In genomic region chr10:63697956-63698814, GRCh38 we compare ENCODE assay signal across 11 cellular contexts.
A peak's percentile ranks its signal among the peaks of the same experiment; 100 is the strongest.
DNase-seq lines count a peak whose midpoint lies in the region; ATAC-seq and TF ChIP-seq lines count a peak whose summit lies in the region.
"Had no signal": no experiment of that assay in that cellular context is flagged by ENCODE, and none has a peak within 500 bp of the region (broad histone marks: within the 10 kb centered on the region; RNA-seq: fewer than 3 reads in every experiment).

No MANE protein-coding gene starts in this region.

- peaks cover 20% of the 10 kb centered on the region for H3F3A ChIP-seq in PC-9 (ENCODE audit: insufficient read depth, low read depth)

- peaks cover 30% of the 10 kb centered on the region for H3K4me1 ChIP-seq in PC-9 (replicated peaks; ENCODE audit: insufficient read depth)
- peaks cover 10 to 52% (median 39%) of the 10 kb centered on the region in 4 donors for H3K4me1 ChIP-seq in stomach

- H3K4me2 ChIP-seq in PC-9: no peak overlapping the region

- H3K9me3 ChIP-seq in PC-9 (ENCODE audit: insufficient read depth, low read depth) (no peaks in the 10 kb centered on the region), stomach (no peaks in the 10 kb centered on the region)

- no peak for TF ChIP-seq EP300 in stomach (IDR thresholded peaks at IDR 0.05)

- no peak for TF ChIP-seq POLR2A in stomach (IDR thresholded peaks at IDR 0.05)

- ATAC-seq in HG02938 (IDR thresholded peaks at IDR 0.05; ENCODE audit: unreplicated experiment): peak; percentile 61
- no peak for ATAC-seq in activated CD4-positive, CD25-positive, alpha-beta regulatory T cell treated with anti-CD3 and anti-CD28 coated beads, Interleukin-2, amount 50 U/mL, for 24 hours

- POLR2A ChIA-PET in PC-9 (lab: Charles Lee; ENCODE audit: unreplicated experiment): no interaction called here

- H3K4me3 ChIP-seq in PC-9 (no peak overlapping the region), stomach (no peak overlapping the region)

- intact Hi-C loops in PC-9 (cut with micrococcal nuclease; ENCODE audit: unreplicated experiment) (no loop called here), stomach (cut with DNase I; ENCODE audit: low total_unique reads) (no loop called here)

- DNase-seq in DMS79 treated with DMSO at 0.1 percent for 48 hours (lab: John Stamatoyannopoulos, UW): peak; percentile 13
- no peak for DNase-seq in DMS79 (lab: John Stamatoyannopoulos, UW)
- DNase-seq in PC-9: no peak
- DNase-seq in stomach: no peak
- no peak for DNase-seq in G401 (ENCODE audit: low spot score)
- no peak for DNase-seq in iPS-NIHi11 (ENCODE audit: low spot score)
- DNase-seq: activated CD4-positive, alpha-beta T cell treated with anti-CD3 and anti-CD28 coated beads, Interleukin-2, amount 50 U/mL, for 1 hour; SIG-M5 had no signal

- TF ChIP-seq CTCF in PC-9 (conservative IDR thresholded peaks at IDR 0.05) (no peak), stomach (IDR thresholded peaks at IDR 0.05) (no peak)

- CTCF ChIA-PET in PC-9 (lab: Charles Lee): no interaction called here

- in situ Hi-C loops in G401 (cut with HindIII; ENCODE audit: low sequenced_read_pairs): no loop called here

- H3K27ac ChIP-seq in PC-9: no peak overlapping the region
- H3K27ac ChIP-seq in stomach: peak overlapping the region in 3 of 5 donors; percentile 75 to 83 (median 82)
- H3K27ac ChIP-seq: 22Rv1 had no signal

- H3K36me3 ChIP-seq in PC-9 (ENCODE audit: low read depth) (no peaks in the 10 kb centered on the region), stomach (no peaks in the 10 kb centered on the region)

- no peaks in the 10 kb centered on the region for H4K20me1 ChIP-seq in PC-9 (ENCODE audit: insufficient read depth)

- H3K27me3 ChIP-seq in PC-9 (ENCODE audit: insufficient read depth, low read depth): no peaks in the 10 kb centered on the region
- H3K27me3 ChIP-seq in stomach: no peaks in the 10 kb centered on the region

- H3K9me2 ChIP-seq in PC-9 (ENCODE audit: insufficient read depth): no peaks in the 10 kb centered on the region

- 70 to 79% (median 75%) methylated on average over 7 of the region's 7 CpGs for WGBS in stomach, 5 donors

- H3K79me2 ChIP-seq in PC-9 (ENCODE audit: low read depth): no peaks in the 10 kb centered on the region

- H2AFZ ChIP-seq in PC-9: peak overlapping the region; percentile 22; the same call in 1 of the 2 replicates

- no TSS peak for BruUV-seq in PC-9 (replicated peaks; lab: Mats Ljungman, UMichigan)
